10 cellular contexts compared by ENCODE assay signal in the genomic region with DNA sequence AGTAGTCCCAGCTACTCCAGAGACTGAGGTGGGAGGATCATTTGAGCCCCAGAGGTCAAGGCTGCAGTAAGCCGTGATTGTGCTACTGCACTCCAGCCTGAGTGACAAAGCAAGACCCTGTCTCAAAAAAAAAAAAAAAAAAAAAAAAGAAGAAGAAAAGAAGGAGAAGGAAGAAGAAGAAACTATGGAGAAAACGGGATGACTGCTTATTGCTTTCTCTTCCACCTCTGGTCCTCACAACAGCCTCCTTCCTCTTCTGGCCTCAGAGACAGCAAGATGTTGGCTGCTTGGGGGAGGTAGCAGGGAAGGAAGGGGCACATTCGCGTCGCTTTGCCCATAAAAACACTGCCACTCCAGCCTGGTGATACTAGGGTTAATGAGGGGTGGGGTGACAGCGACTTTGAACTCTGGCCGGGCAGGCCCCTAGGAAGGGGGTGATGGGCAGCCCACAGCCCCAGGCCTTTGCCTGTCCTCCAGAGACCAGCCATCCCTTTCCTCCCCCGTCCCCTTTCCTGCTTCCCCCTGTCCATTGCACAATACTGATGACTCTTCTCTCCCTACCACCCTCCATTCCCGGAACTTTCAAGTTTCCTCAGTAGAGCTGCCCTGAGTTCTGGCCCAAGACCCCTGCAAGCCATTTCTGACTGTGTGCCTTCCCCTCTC. TPM values are rescaled to one million over a fixed set of nuclear protein-coding genes. Genes with fewer than 3 reads are reported as not detected.
DNase-seq lines count a peak whose midpoint lies in the region; ATAC-seq and TF ChIP-seq lines count a peak whose summit lies in the region.
"Had no signal": no experiment of that assay in that cellular context is flagged by ENCODE, and none has a peak within 500 bp of the region (broad histone marks: within the 10 kb centered on the region; RNA-seq: fewer than 3 reads in every experiment).

No MANE protein-coding gene starts in this region.

- no peak overlapping the region for H3K27ac ChIP-seq in HUES6 (ENCODE audit: low read depth, low read length)
- H3K27ac ChIP-seq in lung (ENCODE audit: low read depth in 1 of 2, low read length in 1 of 2), result peak overlapping the region in 1 of 2 donors; percentile 59

- peaks cover 45% of the 10 kb centered on the region for H3K27me3 Mint-ChIP-seq in brain

- H3K4me3 Mint-ChIP-seq in brain, result peak overlapping the region in 4 of 5 experiments; percentile 6 to 91 (median 32)

- H3K4me3 ChIP-seq in AG10803 (ENCODE audit: low read length) (no peak overlapping the region), HUES6 (ENCODE audit: low read depth, low read length) (peak overlapping the region; percentile 49), lung (no peak overlapping the region)

- TF ChIP-seq CTCF in AG10803 (conservative IDR thresholded peaks at IDR 0.05; ENCODE audit: low read length) (no peak), brain (conservative IDR thresholded peaks at IDR 0.05) (no peak), lung (IDR thresholded peaks at IDR 0.05; ENCODE audit: control extremely low read depth, extremely low read depth) (no peak)

- no peaks in the 10 kb centered on the region for H3K9me3 ChIP-seq in HUES6 (ENCODE audit: control insufficient read depth, insufficient read depth, low read depth, low read length)
- H3K9me3 ChIP-seq in lung (ENCODE audit: control insufficient read depth in 2 of 2, insufficient read depth in 1 of 2, low read length in 1 of 2), result no peaks in the 10 kb centered on the region

- DNase-seq in AG10803 (ENCODE audit: low read depth) (peak; percentile 66), lung (ENCODE audit: low spot score) (no peak), ACHN (no peak)
- DNase-seq: DMS79; stimulated activated CD4-positive, alpha-beta T cell treated with anti-CD3 and anti-CD28 coated beads, Interleukin-2, amount 100 ng/mL, for 48 hours had no signal

- H3K4me1 ChIP-seq in HUES6 (ENCODE audit: control insufficient read depth, insufficient read depth, low read length) (peaks cover 23% of the 10 kb centered on the region), lung (ENCODE audit: control insufficient read depth in 2 of 2, insufficient read depth in 2 of 2, low read length in 2 of 2) (peaks cover 0 to 14% of the 10 kb centered on the region in 2 donors)

- H3K36me3 ChIP-seq in HUES6 (ENCODE audit: control insufficient read depth, insufficient read depth, low read length), result no peaks in the 10 kb centered on the region
- no peaks in the 10 kb centered on the region for H3K36me3 ChIP-seq in lung (ENCODE audit: control insufficient read depth in 2 of 2, insufficient read depth in 2 of 2, low read length in 2 of 2)

- H3K27me3 ChIP-seq in HUES6 (ENCODE audit: control insufficient read depth, insufficient read depth, low read length) (peaks cover 50% of the 10 kb centered on the region), lung (ENCODE audit: control insufficient read depth, insufficient read depth) (no peaks in the 10 kb centered on the region)

- H3K36me3 Mint-ChIP-seq in brain, result peaks cover 3% of the 10 kb centered on the region

- 20 to 33% methylated on average over 9 of the region's 9 CpGs for WGBS in lung, 2 donors

- ATAC-seq in lung (ENCODE audit: insufficient read depth, low FRiP score), result peak; percentile 28
- ATAC-seq in GM18909 (IDR thresholded peaks at IDR 0.05; ENCODE audit: poor library complexity, unreplicated experiment), result no peak
- no peak for ATAC-seq in HG02852 (IDR thresholded peaks at IDR 0.05; ENCODE audit: unreplicated experiment)
- no peak for ATAC-seq in HG03439 (IDR thresholded peaks at IDR 0.05; ENCODE audit: unreplicated experiment)

- peaks cover 0 to 3% (median 0%) of the 10 kb centered on the region in 5 experiments for H3K9me3 Mint-ChIP-seq in brain

- H3K9ac ChIP-seq in HUES6 (ENCODE audit: low read length), result no peak overlapping the region

- H3K4me1 Mint-ChIP-seq in brain, result peaks cover 31% of the 10 kb centered on the region

- in situ Hi-C loops in ACHN (cut with HindIII; ENCODE audit: low pct_ligation_motif_present, low pct_unique_long_range_greater_than_20kb, low sequenced_read_pairs), result no loop called here

- H3K27ac Mint-ChIP-seq in brain, result peak overlapping the region in 4 of 5 experiments; percentile 8 to 61 (median 16)

RNA-seq across cellular contexts. Expression of a gene that starts 2.0 kb away (rescaled TPM):
- 213 TPM for polyA plus RNA-seq in brain (ENCODE audit: insufficient read depth, low read depth, low replicate concordance)
- total RNA-seq in lung, result 10 to 100 TPM; 33.4 to 46.0 TPM
- polyA plus RNA-seq in lung, result 10 to 100 TPM; 42.1 to 63.8 TPM

RNA-seq across cellular contexts. Expression of a gene that starts 13.7 kb away (rescaled TPM):
- 25.6 TPM for polyA plus RNA-seq in brain (ENCODE audit: insufficient read depth, low read depth, low replicate concordance)
- 10 to 100 TPM in 1 of 2 donors, 1 to 10 TPM in 1; 9.4 to 23.6 TPM for total RNA-seq in lung
- polyA plus RNA-seq in lung, result 10 to 100 TPM; 13.7 to 40.4 TPM

RNA-seq across cellular contexts. Expression of a gene that starts 15.8 kb away (rescaled TPM):
- polyA plus RNA-seq in brain (ENCODE audit: insufficient read depth, low read depth, low replicate concordance), result 104 TPM
- total RNA-seq in lung, result 1 to 10 TPM; 4.6 to 5.3 TPM
- polyA plus RNA-seq in lung, result 1 to 10 TPM; 1.1 to 1.9 TPM

RNA-seq across cellular contexts. Expression of a gene that starts 17.0 kb away (rescaled TPM):
- polyA plus RNA-seq in brain (ENCODE audit: insufficient read depth, low read depth, low replicate concordance) (0.53 TPM), lung (1 to 10 TPM; 3.9 to 6.4 TPM)
- total RNA-seq in lung, result 10 to 100 TPM in 1 of 2 donors, 1 to 10 TPM in 1; 6.0 to 20.4 TPM

RNA-seq across cellular contexts. Expression of a gene that starts 38.9 kb away (rescaled TPM):
- polyA plus RNA-seq in brain (ENCODE audit: insufficient read depth, low read depth, low replicate concordance) (6.8 TPM), lung (100 to 1,000 TPM in 1 of 2 donors, 10 to 100 TPM in 1; 34.6 to 114 TPM)
- total RNA-seq in lung, result 10 to 100 TPM; 48.2 to 52.8 TPM

Comparison
In these comparisons a context has a peak if more than half of its experiments do, and no peak if none do; other contexts are left out.
1. RNA of a gene that starts 15.8 kb away (polyA plus RNA-seq): 104 TPM in brain (single experiment); 1.1 to 1.9 TPM in lung; every median in the first group is over 10 times any median in the second.